Comparison of ENCODE assay signal across 11 cellular contexts in genomic region chrX:5425119-5425518, GRCh38.
"Had no signal": no experiment of that assay in that cellular context is flagged by ENCODE, and none has a peak within 500 bp of the region (broad histone marks: within the 10 kb centered on the region; RNA-seq: fewer than 3 reads in every experiment).

No MANE protein-coding gene starts in this region.

- H3K4me3 Mint-ChIP-seq: GM23338, H9, HFFc6 had no signal

- H3K9me3 ChIP-seq: HAP-1 had no signal

- ATAC-seq: GM23338, HCT116 had no signal

- H3K4me1 ChIP-seq: HAP-1 had no signal

- H3K4me3 ChIP-seq: GM23248, GM23338, HAP-1 had no signal

- H3K36me3 ChIP-seq: HAP-1 had no signal

- DNase-seq: GM23248, GOT3, H7, H9, HCEC 1CT, HFFc6 had no signal

- FAIRE-seq: H1, H54 had no signal

- H3K27ac ChIP-seq: GM23248 had no signal
